ENCODE assay signal across 8 cellular contexts in genomic region chr9:136865768-136866103, GRCh38. TPM values are rescaled to one million over a fixed set of nuclear protein-coding genes. Genes with fewer than 3 reads are reported as not detected.
DNase-seq lines count a peak whose midpoint lies in the region; ATAC-seq and TF ChIP-seq lines count a peak whose summit lies in the region.

No MANE protein-coding gene starts in this region.

- H3K4me3 Mint-ChIP-seq in IgD-negative memory B cell, result peak overlapping the region; percentile 43 to 95 (median 90)

- H3K4me3 ChIP-seq in AG09309 (ENCODE audit: control insufficient read depth, low read depth, low read length), result peak overlapping the region; percentile 58
- H3K4me3 ChIP-seq in duodenal mucosa (ENCODE audit: low read depth in 1 of 2, low read length in 2 of 2), result peak overlapping the region; percentile 75 to 84
- H3K4me3 ChIP-seq in muscle layer of duodenum (ENCODE audit: low read depth in 1 of 2, low read length in 2 of 2), result peak overlapping the region; percentile 63 to 92

- H3K27me3 ChIP-seq in duodenal mucosa (ENCODE audit: control insufficient read depth in 1 of 2, insufficient read depth in 2 of 2, low read length in 2 of 2), result no peaks in the 10 kb centered on the region
- no peaks in the 10 kb centered on the region for H3K27me3 ChIP-seq in muscle layer of duodenum (ENCODE audit: low read depth, low read length)

- peak overlapping the region; percentile 70 to 81 for H3K9ac ChIP-seq in duodenal mucosa (ENCODE audit: low read depth in 1 of 2, low read length in 2 of 2)

- H3K36me3 ChIP-seq in duodenal mucosa (ENCODE audit: control insufficient read depth in 1 of 2, insufficient read depth in 2 of 2, low read length in 2 of 2) (peaks cover 22 to 33% of the 10 kb centered on the region in 2 donors), muscle layer of duodenum (ENCODE audit: control insufficient read depth in 1 of 2, insufficient read depth in 2 of 2, low read length in 2 of 2) (peaks cover 16 to 34% of the 10 kb centered on the region in 2 donors)

- H3K27ac ChIP-seq in duodenal mucosa (ENCODE audit: low read depth, low read length), result peak overlapping the region; percentile 84
- no peak overlapping the region for H3K27ac ChIP-seq in muscle layer of duodenum (ENCODE audit: low read length)

- DNase-seq in AG09309 (ENCODE audit: low read depth) (no peak), DMS 273 treated with DMSO at 0.1 percent for 48 hours (lab: John Stamatoyannopoulos, UW) (no peak), NCI-H1048 (lab: John Stamatoyannopoulos, UW) (no peak), cerebellar nuclear complex (lab: John Stamatoyannopoulos, UW) (no peak)

- H3K36me3 Mint-ChIP-seq in IgD-negative memory B cell, result no peaks in the 10 kb centered on the region

- H3K4me1 ChIP-seq in duodenal mucosa (ENCODE audit: control insufficient read depth in 1 of 2, insufficient read depth in 2 of 2, low read length in 2 of 2) (peaks cover 16 to 36% of the 10 kb centered on the region in 2 donors), muscle layer of duodenum (ENCODE audit: control insufficient read depth in 1 of 2, insufficient read depth in 2 of 2, low read length in 2 of 2) (peaks cover 8 to 14% of the 10 kb centered on the region in 2 donors)

- H3K9me3 ChIP-seq in duodenal mucosa (ENCODE audit: control insufficient read depth in 1 of 2, low read length in 2 of 2), result no peaks in the 10 kb centered on the region
- no peaks in the 10 kb centered on the region for H3K9me3 ChIP-seq in muscle layer of duodenum (ENCODE audit: control insufficient read depth in 1 of 2, low read length in 2 of 2)

- H3K27ac Mint-ChIP-seq in IgD-negative memory B cell, result peak overlapping the region in 1 of 3 donors; percentile 12

- H3K4me1 Mint-ChIP-seq in IgD-negative memory B cell, result peaks cover 0 to 9% (median 8%) of the 10 kb centered on the region in 3 donors

- no peaks in the 10 kb centered on the region for H3K9me3 Mint-ChIP-seq in IgD-negative memory B cell

- H3K27me3 Mint-ChIP-seq in IgD-negative memory B cell, result no peaks in the 10 kb centered on the region

- TF ChIP-seq CTCF in AG09309 (IDR thresholded peaks at IDR 0.05; ENCODE audit: control insufficient read depth, insufficient read depth, low read depth, low read length, missing control alignments), result no peak

- no peak for ATAC-seq in HG03439 (IDR thresholded peaks at IDR 0.05; ENCODE audit: unreplicated experiment)

RNA-seq across cellular contexts. Expression of gene EDF1, which starts 0.4 kb away (rescaled TPM):
- polyA plus RNA-seq in IgD-negative memory B cell, result 378 TPM

RNA-seq across cellular contexts. Expression of gene MAMDC4, which starts 13.6 kb away (rescaled TPM):
- 0.11 TPM for polyA plus RNA-seq in IgD-negative memory B cell

RNA-seq across cellular contexts. Expression of gene PHPT1, which starts 16.5 kb away (rescaled TPM):
- 91.6 TPM for polyA plus RNA-seq in IgD-negative memory B cell

RNA-seq across cellular contexts. Expression of gene TRAF2, which starts 20.6 kb away (rescaled TPM):
- polyA plus RNA-seq in IgD-negative memory B cell, result 42.8 TPM

RNA-seq across cellular contexts. Expression of gene AJM1, which starts 23.5 kb away (rescaled TPM):
- polyA plus RNA-seq in IgD-negative memory B cell, result 0.10 TPM
